Comparison of ENCODE assay signal across 8 cellular contexts in genomic region chr7:5780801-5781496, GRCh38. TPM values are rescaled to one million over a fixed set of nuclear protein-coding genes. Genes with fewer than 3 reads are reported as not detected.
DNase-seq lines count a peak whose midpoint lies in the region; ATAC-seq lines count a peak whose summit lies in the region.

No MANE protein-coding gene starts in this region.

- H3K4me3 Mint-ChIP-seq in CD8-positive, alpha-beta memory T cell = peak overlapping the region; percentile 78 to 94 (median 86)

- no peaks in the 10 kb centered on the region for H3K9me3 ChIP-seq in CD8-positive, alpha-beta memory T cell (ENCODE audit: low read length)

- H3K36me3 ChIP-seq in CD8-positive, alpha-beta memory T cell (ENCODE audit: insufficient read depth, low read length) = no peaks in the 10 kb centered on the region

- peak overlapping the region; percentile 49 for H3K4me3 ChIP-seq in CD8-positive, alpha-beta memory T cell (ENCODE audit: low read length)

- peak overlapping the region; percentile 84 to 96 (median 90) for H3K27ac Mint-ChIP-seq in CD8-positive, alpha-beta memory T cell

- ATAC-seq in GM19463 (IDR thresholded peaks at IDR 0.05; ENCODE audit: unreplicated experiment) = peak; percentile 42
- ATAC-seq in HG03520 (IDR thresholded peaks at IDR 0.05; ENCODE audit: unreplicated experiment) = peak; percentile 37

- H3K36me3 Mint-ChIP-seq in CD8-positive, alpha-beta memory T cell = peaks cover 0 to 24% (median 0%) of the 10 kb centered on the region in 3 donors

- no peaks in the 10 kb centered on the region for H3K9me3 Mint-ChIP-seq in CD8-positive, alpha-beta memory T cell

- POLR2A ChIA-PET in CD8-positive, alpha-beta memory T cell (lab: Charles Lee) = interaction anchor here (0.6 to 2.5 kb wide), 7 partner anchors 27 to 1006 kb away, joined by 3 to 15 read pairs (median 3); partner anchors contain the start of gene AP5Z1

- peak overlapping the region; percentile 79 for H3K27ac ChIP-seq in CD8-positive, alpha-beta memory T cell (ENCODE audit: low read depth, low read length)

- peak in 2 of 5 donors; percentile 14 to 16 for DNase-seq in CD8-positive, alpha-beta memory T cell
- peak; percentile 26 to 29 for DNase-seq in activated CD4-positive, alpha-beta T cell treated with anti-CD3 and anti-CD28 coated beads for 4 hours
- DNase-seq in effector CD4-positive, alpha-beta T cell = peak; percentile 8
- DNase-seq in medulla oblongata (ENCODE audit: extremely low spot score) (peak; percentile 33), NCI-H2196 (lab: John Stamatoyannopoulos, UW; ENCODE audit: unreplicated experiment) (no peak)
- DNase-seq in stimulated activated CD8-positive, alpha-beta memory T cell treated with anti-CD3 and anti-CD28 coated beads, Interleukin-15, amount 100 ng/mL, for 24 hours (ENCODE audit: low read depth) = peak; percentile 11

- peaks cover 33% of the 10 kb centered on the region for H3K4me1 ChIP-seq in CD8-positive, alpha-beta memory T cell (ENCODE audit: insufficient read depth, low read length)

- CTCF ChIA-PET in CD8-positive, alpha-beta memory T cell (lab: Charles Lee) = interaction anchor here (0.7 to 1.7 kb wide), 11 partner anchors 8 to 79 kb away, joined by 3 to 16 read pairs (median 4); no protein-coding TSS in a partner anchor

- H3K4me1 Mint-ChIP-seq in CD8-positive, alpha-beta memory T cell = peaks cover 36 to 45% (median 42%) of the 10 kb centered on the region in 3 donors

- H3K27me3 Mint-ChIP-seq in CD8-positive, alpha-beta memory T cell = no peaks in the 10 kb centered on the region

- H3K27me3 ChIP-seq in CD8-positive, alpha-beta memory T cell (ENCODE audit: insufficient read depth, low read length, poor library complexity, severe bottlenecking) = no peaks in the 10 kb centered on the region

RNA-seq across cellular contexts. Expression of gene RNF216, which starts 0.5 kb away (rescaled TPM):
- total RNA-seq in CD8-positive, alpha-beta memory T cell = 10 to 100 TPM; 43.4 to 44.3 TPM
- 42.8 TPM for polyA plus RNA-seq in CD8-positive, alpha-beta memory T cell
